Comparison of ENCODE assay signal across 17 cellular contexts in genomic region chr2:43391877-43392214, GRCh38.
DNase-seq lines count a peak whose midpoint lies in the region; ATAC-seq lines count a peak whose summit lies in the region.
"Had no signal": no experiment of that assay in that cellular context is flagged by ENCODE, and none has a peak within 500 bp of the region (broad histone marks: within the 10 kb centered on the region; RNA-seq: fewer than 3 reads in every experiment).

No MANE protein-coding gene starts in this region.

- H3K27me3 Mint-ChIP-seq in activated T-helper 2 cell treated with anti-CD3 and anti-CD28 coated beads, Interferon-gamma antibody, Interleukin-2, Interleukin-4, amounts not matched to agents 10 μg/mL and 5 μg/mL and 100 μg/mL, durations not matched to agents 14 hours and 24 hours and 36 hours (ENCODE audit: low read depth), result no peaks in the 10 kb centered on the region
- H3K27me3 Mint-ChIP-seq: CD4-positive, CD25-positive, alpha-beta regulatory T cell; stimulated activated memory B cell treated with anti-CD40 and anti-IgM and Interleukin-4, amounts not matched to agents 10 μg/mL and 1 μg/mL and 100 μg/mL, for 72 hours had no signal

- no peaks in the 10 kb centered on the region for H3K9me3 ChIP-seq in stomach smooth muscle (ENCODE audit: control insufficient read depth in 2 of 2, low read length in 2 of 2)

- H3K27me3 ChIP-seq in stomach smooth muscle (ENCODE audit: control insufficient read depth in 1 of 2, insufficient read depth in 2 of 2, low read length in 2 of 2), result no peaks in the 10 kb centered on the region
- H3K27me3 ChIP-seq: cardiac muscle cell had no signal

- no peak overlapping the region for H3K27ac Mint-ChIP-seq in activated T-helper 2 cell treated with anti-CD3 and anti-CD28 coated beads, Interferon-gamma antibody, Interleukin-2, Interleukin-4, amounts not matched to agents 10 μg/mL and 5 μg/mL and 100 μg/mL, durations not matched to agents 14 hours and 24 hours and 36 hours
- H3K27ac Mint-ChIP-seq: activated T-cell treated with anti-CD3 and anti-CD28 coated beads, Interleukin-2, amount 50 U/mL, for 72 hours; GM23338; stimulated activated memory B cell treated with anti-CD40 and anti-IgM and Interleukin-4, amounts not matched to agents 10 μg/mL and 1 μg/mL and 100 μg/mL, for 72 hours had no signal

- DNase-seq in HCEC 1CT (peak; percentile 46), brain pericyte (ENCODE audit: low read depth, low spot score) (peak; percentile 36), inferior parietal cortex (ENCODE audit: extremely low spot score) (peak; percentile 43)
- no peak for DNase-seq in activated CD8-positive, alpha-beta memory T cell treated with anti-CD3 and anti-CD28 coated beads for 24 hours
- no peak for DNase-seq in activated effector memory CD4-positive, alpha-beta T cell treated with Interleukin-2 at 50 U/mL for 16 hours
- DNase-seq in activated T-helper 2 cell treated with anti-CD3 and anti-CD28 coated beads, Interferon-gamma antibody, Interleukin-2, Interleukin-4, amounts not matched to agents 10 μg/mL and 5 μg/mL and 100 μg/mL, durations not matched to agents 14 hours and 24 hours and 36 hours (ENCODE audit: low spot score), result no peak
- DNase-seq: activated T-cell treated with anti-CD3 and anti-CD28 coated beads, Interleukin-2, amount 50 U/mL, for 72 hours; CD4-positive, CD25-positive, alpha-beta regulatory T cell; NCI-H146; NCI-H82; stimulated activated CD4-positive, alpha-beta T cell treated with anti-CD3 and anti-CD28 coated beads, Interleukin-1b, Interleukin-23, amount 100 ng/mL, for 48 hours had no signal

- peaks cover 0 to 4% of the 10 kb centered on the region in 2 donors for H3K36me3 ChIP-seq in stomach smooth muscle (ENCODE audit: control insufficient read depth in 2 of 2, insufficient read depth in 2 of 2, low read length in 2 of 2)
- H3K36me3 ChIP-seq: cardiac muscle cell had no signal

- intact Hi-C loops in activated T-helper 2 cell treated with anti-CD3 and anti-CD28 coated beads, Interferon-gamma antibody, Interleukin-2, Interleukin-4, amounts not matched to agents 10 μg/mL and 5 μg/mL and 100 μg/mL, durations not matched to agents 14 hours and 24 hours and 36 hours (cut with micrococcal nuclease), result no loop called here

- peaks cover 37% of the 10 kb centered on the region for H3K36me3 Mint-ChIP-seq in activated T-helper 2 cell treated with anti-CD3 and anti-CD28 coated beads, Interferon-gamma antibody, Interleukin-2, Interleukin-4, amounts not matched to agents 10 μg/mL and 5 μg/mL and 100 μg/mL, durations not matched to agents 14 hours and 24 hours and 36 hours (ENCODE audit: low read depth)

- H3K4me3 Mint-ChIP-seq in activated T-helper 2 cell treated with anti-CD3 and anti-CD28 coated beads, Interferon-gamma antibody, Interleukin-2, Interleukin-4, amounts not matched to agents 10 μg/mL and 5 μg/mL and 100 μg/mL, durations not matched to agents 14 hours and 24 hours and 36 hours (ENCODE audit: low read depth), result no peak overlapping the region
- H3K4me3 Mint-ChIP-seq: activated T-cell treated with anti-CD3 and anti-CD28 coated beads, Interleukin-2, amount 50 U/mL, for 72 hours; CD4-positive, CD25-positive, alpha-beta regulatory T cell; GM23338; stimulated activated memory B cell treated with anti-CD40 and anti-IgM and Interleukin-4, amounts not matched to agents 10 μg/mL and 1 μg/mL and 100 μg/mL, for 72 hours had no signal

- H3K27ac ChIP-seq in stomach smooth muscle (ENCODE audit: low read length), result peak overlapping the region; percentile 20
- H3K27ac ChIP-seq: cardiac muscle cell had no signal

- ATAC-seq in HG03469 (IDR thresholded peaks at IDR 0.05; ENCODE audit: unreplicated experiment), result no peak
- ATAC-seq: activated CD4-positive, CD25-positive, alpha-beta regulatory T cell treated with anti-CD3 and anti-CD28 coated beads, Interleukin-2, amount 50 U/mL, for 24 hours; activated T-cell treated with anti-CD3 and anti-CD28 coated beads, Interleukin-2, amount 50 U/mL, for 72 hours; GM23338; stimulated activated memory B cell treated with anti-CD40 and anti-IgM and Interleukin-4, amounts not matched to agents 10 μg/mL and 1 μg/mL and 100 μg/mL, for 72 hours had no signal

- no peaks in the 10 kb centered on the region for H3K9me3 Mint-ChIP-seq in activated T-helper 2 cell treated with anti-CD3 and anti-CD28 coated beads, Interferon-gamma antibody, Interleukin-2, Interleukin-4, amounts not matched to agents 10 μg/mL and 5 μg/mL and 100 μg/mL, durations not matched to agents 14 hours and 24 hours and 36 hours
- H3K9me3 Mint-ChIP-seq: activated T-cell treated with anti-CD3 and anti-CD28 coated beads, Interleukin-2, amount 50 U/mL, for 72 hours; CD4-positive, CD25-positive, alpha-beta regulatory T cell; GM23338; stimulated activated memory B cell treated with anti-CD40 and anti-IgM and Interleukin-4, amounts not matched to agents 10 μg/mL and 1 μg/mL and 100 μg/mL, for 72 hours had no signal

- peaks cover 14% of the 10 kb centered on the region for H3K4me1 ChIP-seq in stomach smooth muscle (ENCODE audit: control insufficient read depth, insufficient read depth, low read length)

- H3K4me1 Mint-ChIP-seq in activated T-helper 2 cell treated with anti-CD3 and anti-CD28 coated beads, Interferon-gamma antibody, Interleukin-2, Interleukin-4, amounts not matched to agents 10 μg/mL and 5 μg/mL and 100 μg/mL, durations not matched to agents 14 hours and 24 hours and 36 hours (ENCODE audit: low read depth), result peaks cover 18% of the 10 kb centered on the region
- H3K4me1 Mint-ChIP-seq: GM23338 had no signal

- no peak overlapping the region for H3K9ac ChIP-seq in stomach smooth muscle (ENCODE audit: low read length in 2 of 2)

- peak overlapping the region in 1 of 2 donors; percentile 20 for H3K4me3 ChIP-seq in stomach smooth muscle (ENCODE audit: low read length in 2 of 2)
- H3K4me3 ChIP-seq: cardiac muscle cell, GM23338 had no signal

Comparison
In these comparisons a context has a peak if more than half of its experiments do, and no peak if none do; other contexts are left out.
1. DNase-seq: peak in HCEC 1CT (single experiment), brain pericyte (single experiment) and inferior parietal cortex (single experiment); none in activated CD8-positive, alpha-beta memory T cell treated with anti-CD3 and anti-CD28 coated beads for 24 hours (single experiment), activated effector memory CD4-positive, alpha-beta T cell treated with Interleukin-2 at 50 U/mL for 16 hours (single experiment) and activated T-helper 2 cell treated with anti-CD3 and anti-CD28 coated beads, Interferon-gamma antibody, Interleukin-2, Interleukin-4, amounts not matched to agents 10 μg/mL and 5 μg/mL and 100 μg/mL, durations not matched to agents 14 hours and 24 hours and 36 hours (single experiment).